ENCODE assay signal across 15 cellular contexts in the genomic region with DNA sequence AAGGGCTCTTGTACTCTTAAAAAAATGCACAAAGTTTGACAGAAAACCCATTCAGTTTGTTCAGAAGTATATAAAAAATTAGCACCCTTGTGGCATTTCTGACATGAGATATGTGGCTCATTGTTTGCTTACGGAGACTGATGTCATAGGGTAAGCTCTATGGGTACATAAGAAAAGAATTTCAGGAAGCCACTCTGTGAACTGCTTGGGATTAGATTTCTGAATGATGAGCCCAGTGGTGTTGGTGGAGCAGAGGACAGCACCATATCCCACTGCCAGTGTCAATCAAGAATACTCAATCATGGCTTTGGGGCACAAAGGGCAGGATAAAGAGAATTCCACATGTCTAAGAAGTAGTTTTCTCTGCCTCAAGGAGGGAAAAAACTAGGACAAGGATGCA.
DNase-seq lines count a peak whose midpoint lies in the region; ATAC-seq and TF ChIP-seq lines count a peak whose summit lies in the region.
"Had no signal": no experiment of that assay in that cellular context is flagged by ENCODE, and none has a peak within 500 bp of the region (broad histone marks: within the 10 kb centered on the region; RNA-seq: fewer than 3 reads in every experiment).

No MANE protein-coding gene starts in this region.

- H3K9me3 ChIP-seq in A673 (ENCODE audit: low read depth, low read length, poor library complexity, severe bottlenecking) (no peaks in the 10 kb centered on the region), MG63 (no peaks in the 10 kb centered on the region; the same call in 1 of the 2 replicates)

- DNase-seq in A673 (ENCODE audit: low spot score), result peak; percentile 14
- peak; percentile 17 for DNase-seq in MG63
- DNase-seq in dedifferentiated amniotic fluid mesenchymal stem cell (ENCODE audit: extremely low spot score), result peak; percentile 68
- peak; percentile 56 for DNase-seq in mesendoderm
- no peak for DNase-seq in left lobe of liver (ENCODE audit: low spot score)
- DNase-seq in CD1c-positive myeloid dendritic cell (ENCODE audit: extremely low spot score), result no peak
- DNase-seq: activated CD4-positive, alpha-beta T cell treated with anti-CD3 and anti-CD28 coated beads for 4 hours; DMS79 treated with DMSO at 0.1 percent for 48 hours; KG1; naive thymus-derived CD4-positive, alpha-beta T cell; NCI-H2081 treated with DMSO at 0.1 percent for 48 hours had no signal

- H3K4ac ChIP-seq in mesendoderm (ENCODE audit: low read depth, low read length), result peak overlapping the region; percentile 31

- H4K5ac ChIP-seq in mesendoderm (ENCODE audit: low read length), result no peak overlapping the region

- WGBS in mesendoderm (ENCODE audit: extremely low coverage, insufficient coverage, low lambda C conversion rate), result no CpG with 5 or more reads among the region's 1 CpG

- no peak overlapping the region for H3K4me2 ChIP-seq in mesendoderm (ENCODE audit: low read length)

- H3K27ac ChIP-seq in A673 (ENCODE audit: low read depth, low read length, poor library complexity, severe bottlenecking) (no peak overlapping the region), mesendoderm (ENCODE audit: low read depth, low read length) (no peak overlapping the region)
- H3K27ac ChIP-seq: skin epidermis had no signal

- no peaks in the 10 kb centered on the region for H3K27me3 ChIP-seq in A673 (replicated peaks; ENCODE audit: insufficient read depth, low read depth, low read length, poor library complexity)
- H3K27me3 ChIP-seq in MG63, result no peaks in the 10 kb centered on the region
- no peaks in the 10 kb centered on the region for H3K27me3 ChIP-seq in mesendoderm (ENCODE audit: insufficient read depth, low read length, poor library complexity)

- H3K18ac ChIP-seq in mesendoderm (ENCODE audit: low read length), result no peak overlapping the region

- no peaks in the 10 kb centered on the region for H3K79me1 ChIP-seq in mesendoderm (ENCODE audit: low read length)

- CTCF ChIA-PET in A673 (lab: Charles Lee), result no interaction called here

- H3K9ac ChIP-seq in mesendoderm (ENCODE audit: low read length), result no peak overlapping the region

- H2BK15ac ChIP-seq in mesendoderm (replicated peaks; ENCODE audit: low read depth), result no peak overlapping the region

- no peak overlapping the region for H2BK5ac ChIP-seq in mesendoderm (ENCODE audit: low read length)

- intact Hi-C loops in A673 (cut with micrococcal nuclease; ENCODE audit: unreplicated experiment), result no loop called here

- no peak overlapping the region for H3K23ac ChIP-seq in mesendoderm (ENCODE audit: low read length)

- BruUV-seq in A673 (replicated peaks; lab: Mats Ljungman, UMichigan), result no TSS peak

- no peak overlapping the region for H3K4me3 ChIP-seq in A673 (ENCODE audit: low read depth, low read length, poor library complexity, severe bottlenecking)
- H3K4me3 ChIP-seq in MG63, result no peak overlapping the region
- no peak overlapping the region for H3K4me3 ChIP-seq in mesendoderm (ENCODE audit: low read length)
- H3K4me3 ChIP-seq: skin epidermis had no signal

- ATAC-seq in HG03196 (IDR thresholded peaks at IDR 0.05; ENCODE audit: unreplicated experiment), result no peak
- no peak for ATAC-seq in left lobe of liver
- ATAC-seq in HG03432 (IDR thresholded peaks at IDR 0.05; ENCODE audit: unreplicated experiment), result no peak
- ATAC-seq: esophagus mucosa; naive thymus-derived CD4-positive, alpha-beta T cell had no signal

- H4K8ac ChIP-seq in mesendoderm (ENCODE audit: low read depth, low read length), result no peak overlapping the region

- POLR2A ChIA-PET in A673 (lab: Charles Lee; ENCODE audit: low non-redundant PET), result no interaction called here

- no peak overlapping the region for H3K56ac ChIP-seq in mesendoderm (ENCODE audit: low read length)

- H3K36me3 ChIP-seq in A673 (ENCODE audit: insufficient read depth, low read length, poor library complexity, severe bottlenecking) (no peaks in the 10 kb centered on the region), MG63 (no peaks in the 10 kb centered on the region), mesendoderm (ENCODE audit: control insufficient read depth, insufficient read depth, low read length) (no peaks in the 10 kb centered on the region)

- no peak for TF ChIP-seq CTCF in A673 (conservative IDR thresholded peaks at IDR 0.05; ENCODE audit: low read depth, low read length)

- no peaks in the 10 kb centered on the region for H3K79me2 ChIP-seq in mesendoderm (ENCODE audit: control insufficient read depth, insufficient read depth, low read length)

- no peak overlapping the region for H2AK5ac ChIP-seq in mesendoderm (ENCODE audit: low read length)

- H2BK120ac ChIP-seq in mesendoderm (ENCODE audit: low read depth, low read length), result no peak overlapping the region

- H3K4me1 ChIP-seq in A673 (ENCODE audit: insufficient read depth, low read length, poor library complexity, severe bottlenecking), result peaks cover 13% of the 10 kb centered on the region
- H3K4me1 ChIP-seq in mesendoderm (ENCODE audit: control insufficient read depth, low read depth, low read length), result peaks cover 2% of the 10 kb centered on the region

Comparison
In these comparisons a context has a peak if more than half of its experiments do, and no peak if none do; other contexts are left out.
1. DNase-seq: peak in A673 (single experiment), MG63 (single experiment), dedifferentiated amniotic fluid mesenchymal stem cell (single experiment) and mesendoderm (single experiment); none in left lobe of liver (single experiment) and CD1c-positive myeloid dendritic cell (single experiment).